In the genomic region with DNA sequence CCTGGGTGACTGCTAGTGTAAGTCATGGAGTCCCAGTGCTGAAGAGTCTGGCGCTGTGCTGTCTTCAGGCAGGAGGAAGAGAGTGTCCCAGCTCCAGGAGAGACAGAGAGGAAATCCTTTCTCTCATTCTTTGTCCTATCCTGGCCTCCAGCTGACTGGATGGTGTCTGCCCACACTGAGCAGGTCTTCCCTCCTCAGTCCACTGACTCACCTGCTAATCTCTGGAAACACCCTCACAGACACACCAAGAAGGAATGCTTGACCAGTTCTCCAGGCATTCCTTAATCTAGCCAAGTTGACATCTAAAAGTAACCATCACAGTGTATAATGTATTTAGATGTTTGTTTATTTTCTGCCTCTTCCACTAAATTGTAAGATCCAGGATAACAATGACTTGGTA, we compare ENCODE assay signal across 16 cellular contexts. TPM values are rescaled to one million over a fixed set of nuclear protein-coding genes. Genes with fewer than 3 reads are reported as not detected.
DNase-seq lines count a peak whose midpoint lies in the region; ATAC-seq and TF ChIP-seq lines count a peak whose summit lies in the region.
"Had no signal": no experiment of that assay in that cellular context is flagged by ENCODE, and none has a peak within 500 bp of the region (broad histone marks: within the 10 kb centered on the region; RNA-seq: fewer than 3 reads in every experiment).

No MANE protein-coding gene starts in this region.

- no peak overlapping the region for H4K8ac ChIP-seq in neuronal stem cell (ENCODE audit: low read depth, low read length)

- H2BK15ac ChIP-seq in neuronal stem cell (ENCODE audit: low read length): no peak overlapping the region

- no peak overlapping the region for H3K23ac ChIP-seq in neuronal stem cell (ENCODE audit: low read depth, low read length, poor library complexity)

- H3K27ac ChIP-seq in neuronal stem cell (replicated peaks; ENCODE audit: low read length) (no peak overlapping the region), left lung (no peak overlapping the region)
- H3K27ac ChIP-seq: hepatocyte, tibial nerve had no signal

- no peak for TF ChIP-seq CTCF in Calu3 (IDR thresholded peaks at IDR 0.05; ENCODE audit: unreplicated experiment)
- no peak for TF ChIP-seq CTCF in glutamatergic neuron (IDR thresholded peaks at IDR 0.05; ENCODE audit: partially characterized antibody, unreplicated experiment)
- TF ChIP-seq CTCF in left lung (IDR thresholded peaks at IDR 0.05): no peak

- H3K4me1 Mint-ChIP-seq in Calu3 (ENCODE audit: low read depth, unreplicated experiment) (peaks cover 33% of the 10 kb centered on the region), glutamatergic neuron (ENCODE audit: low read depth, unreplicated experiment) (no peaks in the 10 kb centered on the region)
- H3K4me1 Mint-ChIP-seq: CD14-positive monocyte, naive B cell had no signal

- H3K4me3 ChIP-seq in neuronal stem cell (ENCODE audit: low read length in 2 of 2): no peak overlapping the region
- no peak overlapping the region for H3K4me3 ChIP-seq in left lung
- H3K4me3 ChIP-seq: hepatocyte, tibial nerve had no signal

- H3K4me1 ChIP-seq in neuronal stem cell (ENCODE audit: control insufficient read depth in 2 of 2, insufficient read depth in 1 of 2, low read depth in 1 of 2, low read length in 2 of 2) (peaks cover 0 to 2% of the 10 kb centered on the region in 2 donors), left lung (peaks cover 0 to 2% of the 10 kb centered on the region in 2 donors)

- H4K91ac ChIP-seq in neuronal stem cell (ENCODE audit: low read depth, low read length, poor library complexity): no peak overlapping the region

- no peak overlapping the region for H2BK12ac ChIP-seq in neuronal stem cell (ENCODE audit: low read length)

- no peak overlapping the region for H3K9ac ChIP-seq in neuronal stem cell (ENCODE audit: low read depth, low read length, poor library complexity)

- H3K9me3 ChIP-seq in neuronal stem cell (replicated peaks in 1 of 2; ENCODE audit: control insufficient read depth in 2 of 2, insufficient read depth in 1 of 2, low read depth in 1 of 2, low read length in 2 of 2) (peaks cover 0 to 2% of the 10 kb centered on the region in 2 donors), left lung (no peaks in the 10 kb centered on the region)
- H3K9me3 ChIP-seq: tibial nerve had no signal

- no peak overlapping the region for H2AFZ ChIP-seq in neuronal stem cell (ENCODE audit: low read length)
- H2AFZ ChIP-seq: hepatocyte had no signal

- H2AK5ac ChIP-seq in neuronal stem cell (ENCODE audit: low read depth, low read length): peak overlapping the region; percentile 47

- peak overlapping the region; percentile 77 for H3K18ac ChIP-seq in neuronal stem cell (ENCODE audit: low read length)

- H3K4ac ChIP-seq in neuronal stem cell (ENCODE audit: low read length): no peak overlapping the region

- no peaks in the 10 kb centered on the region for H3K36me3 ChIP-seq in neuronal stem cell (replicated peaks in 1 of 2; ENCODE audit: control insufficient read depth in 2 of 2, insufficient read depth in 2 of 2, low read length in 2 of 2)
- no peaks in the 10 kb centered on the region for H3K36me3 ChIP-seq in left lung
- H3K36me3 ChIP-seq: tibial nerve had no signal

- no peak overlapping the region for H2BK120ac ChIP-seq in neuronal stem cell (ENCODE audit: low read depth, low read length)

- H3K27me3 Mint-ChIP-seq in Calu3 (ENCODE audit: unreplicated experiment) (no peaks in the 10 kb centered on the region), glutamatergic neuron (ENCODE audit: unreplicated experiment) (no peaks in the 10 kb centered on the region)

- H3K36me3 Mint-ChIP-seq in Calu3 (ENCODE audit: insufficient read depth, unreplicated experiment) (peaks cover 6% of the 10 kb centered on the region), glutamatergic neuron (ENCODE audit: unreplicated experiment) (no peaks in the 10 kb centered on the region)
- H3K36me3 Mint-ChIP-seq: CD14-positive monocyte, naive B cell had no signal

- no TSS peak for BruUV-seq in Calu3 (replicated peaks; lab: Mats Ljungman, UMichigan)

- no peak overlapping the region for H3K14ac ChIP-seq in neuronal stem cell (ENCODE audit: low read length)

- ATAC-seq in left lung: no peak

- intact Hi-C loops in Calu3 (cut with micrococcal nuclease; ENCODE audit: unreplicated experiment) (loop anchor here (10.0 kb wide), 1 partner anchor 694 kb away; no protein-coding TSS in a partner anchor), left lung (cut with DNase I) (loop anchor here in 1 of 2 donors (10.0 kb wide), 1 partner anchor 274 kb away; no protein-coding TSS in a partner anchor)

- no peaks in the 10 kb centered on the region for H3K9me3 Mint-ChIP-seq in Calu3 (ENCODE audit: low read depth, unreplicated experiment)
- no peaks in the 10 kb centered on the region for H3K9me3 Mint-ChIP-seq in glutamatergic neuron (ENCODE audit: unreplicated experiment)

- no peak overlapping the region for H3K4me2 ChIP-seq in neuronal stem cell (ENCODE audit: insufficient read depth, low read length, poor library complexity, severe bottlenecking)
- H3K4me2 ChIP-seq: hepatocyte had no signal

- H3K27me3 ChIP-seq in neuronal stem cell (ENCODE audit: control insufficient read depth in 3 of 3, insufficient read depth in 3 of 3, low read depth in 1 of 3, low read length in 3 of 3) (no peaks in the 10 kb centered on the region), left lung (no peaks in the 10 kb centered on the region)
- H3K27me3 ChIP-seq: hepatocyte, tibial nerve had no signal

- CTCF ChIA-PET in Calu3 (lab: Charles Lee): no interaction called here

- no peak overlapping the region for H3K4me3 Mint-ChIP-seq in Calu3 (ENCODE audit: low read depth, unreplicated experiment)
- H3K4me3 Mint-ChIP-seq in glutamatergic neuron (ENCODE audit: unreplicated experiment): no peak overlapping the region
- H3K4me3 Mint-ChIP-seq: CD14-positive monocyte, naive B cell had no signal

- no peak overlapping the region for H2BK5ac ChIP-seq in neuronal stem cell (ENCODE audit: low read length)

- no peaks in the 10 kb centered on the region for H3K79me1 ChIP-seq in neuronal stem cell (ENCODE audit: low read depth, low read length)

- WGBS in neuronal stem cell (ENCODE audit: extremely low coverage in 2 of 2, insufficient read length in 2 of 2, insufficient replicate concordance in 1 of 2), 2 donors: no CpG with 5 or more reads among the region's 1 CpG

- no peak overlapping the region for H3K27ac Mint-ChIP-seq in Calu3 (ENCODE audit: unreplicated experiment)
- H3K27ac Mint-ChIP-seq in glutamatergic neuron (ENCODE audit: unreplicated experiment): no peak overlapping the region
- H3K27ac Mint-ChIP-seq: CD14-positive monocyte, naive B cell had no signal

- DNase-seq in Calu3 (peak; percentile 13), LoVo (ENCODE audit: low spot score) (peak; percentile 44), cerebellar cortex (ENCODE audit: low spot score) (peak; percentile 46), neuronal stem cell (ENCODE audit: low spot score) (no peak), C1 segment of cervical spinal cord (lab: John Stamatoyannopoulos, UW) (no peak), glutamatergic neuron (no peak), NCI-H1105 (lab: John Stamatoyannopoulos, UW) (no peak), left lung (no peak)
- DNase-seq: activated gamma-delta T cell; naive B cell; SHP77; stimulated activated CD4-positive, alpha-beta T cell treated with anti-CD3 and anti-CD28 coated beads, Interleukin-1b, Interleukin-23, amount 100 ng/mL, for 48 hours; stimulated activated CD8-positive, alpha-beta memory T cell treated with anti-CD3 and anti-CD28 coated beads, Interleukin-4, amount 100 ng/mL, for 48 hours had no signal

RNA-seq across cellular contexts. Expression of a gene that starts 53.9 kb away (rescaled TPM):
- 128 and 146 TPM in 2 replicates for total RNA-seq in Calu3 (2022)
- polyA plus RNA-seq in neuronal stem cell (2013, experiment 1 of 2): 1.8 TPM
- polyA plus RNA-seq in neuronal stem cell (2013, experiment 2 of 2): 1.7 TPM
- not detected for total RNA-seq in glutamatergic neuron (ENCODE audit: unreplicated experiment)
- 100 to 1,000 TPM; 276 to 369 TPM for total RNA-seq in left lung

Comparison
In these comparisons a context has a peak if more than half of its experiments do, and no peak if none do; other contexts are left out.
1. DNase-seq: peak in Calu3 (single experiment), LoVo (single experiment) and cerebellar cortex (single experiment); none in neuronal stem cell (single experiment), C1 segment of cervical spinal cord (0 of 14), glutamatergic neuron (single experiment), NCI-H1105 (single experiment) and left lung (0 of 2).
2. RNA of a gene that starts 53.9 kb away (total RNA-seq): 276 to 369 TPM in left lung and 128 to 146 TPM in Calu3; not detected in glutamatergic neuron (single experiment); every median in the first group is over 100 times any median in the second.